ENCODE assay signal across 8 cellular contexts in the genomic region with DNA sequence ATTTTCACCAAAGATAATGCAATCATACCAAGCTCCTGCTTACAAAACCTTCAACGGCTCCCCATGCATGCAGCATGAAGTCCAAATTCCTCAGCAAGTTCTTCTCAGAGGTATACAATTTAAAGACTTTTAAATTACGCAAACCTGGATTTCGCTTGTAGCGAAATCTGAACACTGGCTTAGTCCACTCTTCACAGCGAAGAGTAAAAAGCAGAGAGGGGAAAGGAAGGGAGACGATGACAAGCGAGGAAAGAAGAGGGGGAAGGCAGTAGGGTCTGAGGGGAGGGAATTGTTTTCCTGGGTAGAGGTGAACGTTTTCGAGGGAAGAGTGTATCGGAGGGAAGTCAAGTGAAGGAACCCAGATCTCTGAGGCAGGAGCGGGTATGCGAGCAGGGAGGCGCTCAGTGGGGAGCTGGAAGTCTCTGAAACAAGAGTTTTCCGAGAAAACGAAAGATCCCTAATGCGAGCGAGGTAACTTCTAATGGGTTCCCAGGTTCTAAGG. TPM values are rescaled to one million over a fixed set of nuclear protein-coding genes. Genes with fewer than 3 reads are reported as not detected.
DNase-seq lines count a peak whose midpoint lies in the region; ATAC-seq and TF ChIP-seq lines count a peak whose summit lies in the region.

No MANE protein-coding gene starts in this region.

- no peak for ATAC-seq in Panc1
- ATAC-seq in psoas muscle, result peak in 1 of 4 donors; percentile 3
- ATAC-seq in stimulated activated effector memory CD8-positive, alpha-beta T cell treated with anti-CD3 and anti-CD28 coated beads, Interleukin-12 subunit alpha, Interleukin-12 subunit beta, amount 100 ng/mL, for 72 hours, result no peak
- ATAC-seq in HG02642 (IDR thresholded peaks at IDR 0.05; ENCODE audit: poor library complexity, unreplicated experiment), result no peak

- H3K4me3 ChIP-seq in Panc1 (ENCODE audit: low read depth in 2 of 2, low read length in 2 of 2), result peak overlapping the region; percentile 63 to 77
- H3K4me3 ChIP-seq in fibroblast of villous mesenchyme (ENCODE audit: low read depth, low read length), result peak overlapping the region; percentile 87
- peak overlapping the region; percentile 93 for H3K4me3 ChIP-seq in psoas muscle

- no peaks in the 10 kb centered on the region for H3K4me1 ChIP-seq in ES-I3 (ENCODE audit: insufficient read depth, low read length)
- H3K4me1 ChIP-seq in Panc1 (ENCODE audit: control insufficient read depth, insufficient read depth, low read length), result 0 out of 2 replicates have a peak, but pooled peaks cover 3% of the 10 kb centered on the region
- H3K4me1 ChIP-seq in psoas muscle, result peaks cover 19% of the 10 kb centered on the region

- peak overlapping the region; percentile 87 for H3K9ac ChIP-seq in ES-I3 (ENCODE audit: low read depth, low read length)

- BruUV-seq in Panc1 (replicated peaks; lab: Mats Ljungman, UMichigan), result no TSS peak

- no peak overlapping the region for H3K4me3 Mint-ChIP-seq in stimulated activated effector memory CD8-positive, alpha-beta T cell treated with anti-CD3 and anti-CD28 coated beads, Interleukin-12 subunit alpha, Interleukin-12 subunit beta, amount 100 ng/mL, for 72 hours

- CTCF ChIA-PET in Panc1 (lab: Charles Lee), result interaction anchor here (4.0 kb wide), 1 partner anchor 130 kb away, joined by 32 read pairs; no protein-coding TSS in a partner anchor

- H3K4me1 Mint-ChIP-seq in stimulated activated effector memory CD8-positive, alpha-beta T cell treated with anti-CD3 and anti-CD28 coated beads, Interleukin-12 subunit alpha, Interleukin-12 subunit beta, amount 100 ng/mL, for 72 hours, result no peaks in the 10 kb centered on the region

- H3K27ac ChIP-seq in Panc1 (ENCODE audit: low read length), result peak overlapping the region; percentile 29
- peak overlapping the region; percentile 89 for H3K27ac ChIP-seq in psoas muscle

- TF ChIP-seq CTCF in Panc1 (IDR thresholded peaks at IDR 0.05), result no peak
- no peak for TF ChIP-seq CTCF in fibroblast of villous mesenchyme (IDR thresholded peaks at IDR 0.05; ENCODE audit: insufficient read depth, low read depth, low read length)
- no peak for TF ChIP-seq CTCF in psoas muscle (IDR thresholded peaks at IDR 0.05)

- H3K27me3 ChIP-seq in Panc1 (ENCODE audit: control insufficient read depth, insufficient read depth, low read length) (no peaks in the 10 kb centered on the region; the same call in 1 of the 2 replicates), psoas muscle (ENCODE audit: insufficient read depth in 3 of 3, low read length in 2 of 3) (no peaks in the 10 kb centered on the region)

- H3K9me3 Mint-ChIP-seq in stimulated activated effector memory CD8-positive, alpha-beta T cell treated with anti-CD3 and anti-CD28 coated beads, Interleukin-12 subunit alpha, Interleukin-12 subunit beta, amount 100 ng/mL, for 72 hours, result no peaks in the 10 kb centered on the region

- DNase-seq in Panc1 (ENCODE audit: low read depth, low spot score), result no peak
- peak; percentile 32 for DNase-seq in fibroblast of villous mesenchyme (ENCODE audit: low read depth)
- DNase-seq in psoas muscle, result no peak
- no peak for DNase-seq in stimulated activated effector memory CD8-positive, alpha-beta T cell treated with anti-CD3 and anti-CD28 coated beads, Interleukin-12 subunit alpha, Interleukin-12 subunit beta, amount 100 ng/mL, for 72 hours (ENCODE audit: low spot score in 2 of 2)
- DNase-seq in GOT3 (lab: John Stamatoyannopoulos, UW), result no peak
- DNase-seq in NCI-H1092 treated with DMSO at 0.1 percent for 48 hours (lab: John Stamatoyannopoulos, UW), result no peak

- no peaks in the 10 kb centered on the region for H3K36me3 Mint-ChIP-seq in stimulated activated effector memory CD8-positive, alpha-beta T cell treated with anti-CD3 and anti-CD28 coated beads, Interleukin-12 subunit alpha, Interleukin-12 subunit beta, amount 100 ng/mL, for 72 hours

- WGBS in psoas muscle, 3 donors, result 4 to 7% (median 5%) methylated on average over 17 of the region's 17 CpGs

- POLR2A ChIA-PET in Panc1 (lab: Charles Lee), result no interaction called here

- no peak overlapping the region for H3K27ac Mint-ChIP-seq in stimulated activated effector memory CD8-positive, alpha-beta T cell treated with anti-CD3 and anti-CD28 coated beads, Interleukin-12 subunit alpha, Interleukin-12 subunit beta, amount 100 ng/mL, for 72 hours

- H3K36me3 ChIP-seq in ES-I3 (ENCODE audit: insufficient read depth, low read length), result no peaks in the 10 kb centered on the region
- H3K36me3 ChIP-seq in Panc1 (ENCODE audit: control insufficient read depth, insufficient read depth, low read length), result no peaks in the 10 kb centered on the region
- no peaks in the 10 kb centered on the region for H3K36me3 ChIP-seq in psoas muscle (ENCODE audit: insufficient read depth in 1 of 2, low read depth in 1 of 2)

- intact Hi-C loops in Panc1 (cut with micrococcal nuclease; ENCODE audit: unreplicated experiment) (loop anchor here (5.0 kb wide), 1 partner anchor 478 kb away; the partner anchor contains the start of genes HECTD3 and UROD), psoas muscle (cut with DNase I) (loop anchor here in 1 of 2 donors (5.0 kb wide), 1 partner anchor 478 kb away; the partner anchor contains the start of genes HECTD3 and UROD)

- H3K9me3 ChIP-seq in ES-I3 (ENCODE audit: control insufficient read depth, insufficient read depth, low read length), result no peaks in the 10 kb centered on the region
- H3K9me3 ChIP-seq in Panc1 (ENCODE audit: control insufficient read depth, insufficient read depth, low read depth, low read length), result no peaks in the 10 kb centered on the region
- no peaks in the 10 kb centered on the region for H3K9me3 ChIP-seq in psoas muscle

- in situ Hi-C loops in Panc1 (cut with HindIII; ENCODE audit: low pct_unique_long_range_greater_than_20kb, low sequenced_read_pairs), result no loop called here

RNA-seq across cellular contexts. Expression of gene TESK2, which starts 0.8 kb away (rescaled TPM):
- total RNA-seq in Panc1 (2021; ENCODE audit: unreplicated experiment) (3.3 TPM), fibroblast of villous mesenchyme (1.6 and 2.2 TPM in 2 replicates), psoas muscle (1 to 10 TPM; 1.9 to 5.0 (median 2.3) TPM)
- polyA plus RNA-seq in Panc1 (2012; ENCODE audit: insufficient read length), result 2.3 TPM
- polyA plus RNA-seq in psoas muscle, result 1 to 10 TPM in 2 of 3 donors, under 1 TPM in 1; 0.73 to 4.3 (median 2.0) TPM

RNA-seq across cellular contexts. Expression of gene CCDC163, which starts 9.7 kb away (rescaled TPM):
- total RNA-seq in Panc1 (2021; ENCODE audit: unreplicated experiment), result 3.3 TPM
- polyA plus RNA-seq in Panc1 (2012; ENCODE audit: insufficient read length), result 1.1 TPM
- 1.3 and 1.9 TPM in 2 replicates for total RNA-seq in fibroblast of villous mesenchyme
- total RNA-seq in psoas muscle, result under 1 TPM; 0.25 to 0.64 (median 0.44) TPM
- under 1 TPM; 0.69 to 0.82 (median 0.69) TPM for polyA plus RNA-seq in psoas muscle

RNA-seq across cellular contexts. Expression of gene MMACHC, which starts 9.9 kb away (rescaled TPM):
- 10.7 TPM for total RNA-seq in Panc1 (2021; ENCODE audit: unreplicated experiment)
- polyA plus RNA-seq in Panc1 (2012; ENCODE audit: insufficient read length), result 7.3 TPM
- total RNA-seq in fibroblast of villous mesenchyme, result 3.9 and 5.6 TPM in 2 replicates
- total RNA-seq in psoas muscle, result 10 to 100 TPM in 1 of 4 donors, 1 to 10 TPM in 3; 3.6 to 14.9 (median 6.7) TPM
- 1 to 10 TPM; 2.3 to 9.3 (median 3.8) TPM for polyA plus RNA-seq in psoas muscle

RNA-seq across cellular contexts. Expression of gene PRDX1, which starts 31.5 kb away (rescaled TPM):
- total RNA-seq in Panc1 (2021; ENCODE audit: unreplicated experiment), result 719 TPM
- polyA plus RNA-seq in Panc1 (2012; ENCODE audit: insufficient read length), result 654 TPM
- 361 and 523 TPM in 2 replicates for total RNA-seq in fibroblast of villous mesenchyme
- 100 to 1,000 TPM; 354 to 642 (median 440) TPM for total RNA-seq in psoas muscle
- polyA plus RNA-seq in psoas muscle, result 1,000 to 10,000 TPM in 1 of 3 donors, 100 to 1,000 TPM in 2; 524 to 1,179 (median 653) TPM
